In the genomic region with DNA sequence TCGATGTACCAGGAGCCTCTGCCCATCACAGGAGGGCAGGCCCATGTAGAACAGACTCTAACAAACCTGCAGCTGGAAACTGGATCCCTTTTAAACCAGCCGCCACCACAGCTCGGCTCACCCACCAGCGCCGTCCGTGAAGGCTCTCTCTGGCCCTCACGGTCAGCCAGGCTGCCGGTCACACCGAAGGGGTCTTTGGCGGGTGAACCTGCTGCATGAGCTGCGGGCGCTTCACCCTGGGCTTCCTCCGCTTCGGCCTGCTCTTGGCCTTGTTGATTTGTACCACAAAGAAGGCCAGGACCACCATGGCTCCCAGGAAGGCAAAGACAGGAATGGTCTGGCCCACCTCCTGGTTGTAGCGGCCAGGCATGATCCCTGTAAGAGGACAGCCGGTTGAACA, we compare ENCODE assay signal across 23 cellular contexts. TPM values are rescaled to one million over a fixed set of nuclear protein-coding genes. Genes with fewer than 3 reads are reported as not detected.
A peak's percentile ranks its signal among the peaks of the same experiment; 100 is the strongest.
DNase-seq lines count a peak whose midpoint lies in the region; ATAC-seq, FAIRE-seq and TF ChIP-seq lines count a peak whose summit lies in the region.
"Had no signal": no experiment of that assay in that cellular context is flagged by ENCODE, and none has a peak within 500 bp of the region (broad histone marks: within the 10 kb centered on the region; RNA-seq: fewer than 3 reads in every experiment).

No MANE protein-coding gene starts in this region.

- no peaks in the 10 kb centered on the region for H3K4me1 ChIP-seq in kidney (ENCODE audit: control insufficient read depth in 1 of 2, insufficient read depth in 1 of 2, low read depth in 1 of 2, low read length in 2 of 2)
- H3K4me1 ChIP-seq: HAP-1, SJCRH30 had no signal

- H3K9me3 ChIP-seq in T-helper 17 cell (ENCODE audit: control insufficient read depth, low read length, poor library complexity, severe bottlenecking) (no peaks in the 10 kb centered on the region), kidney (ENCODE audit: control insufficient read depth in 1 of 2, low read length in 2 of 2) (no peaks in the 10 kb centered on the region)
- H3K9me3 ChIP-seq: HAP-1, SJCRH30 had no signal

- no peak for FAIRE-seq in kidney (lab: Jason Lieb, UNC)
- FAIRE-seq: GM12892, GM19239 had no signal

- H3K27me3 Mint-ChIP-seq in T-helper 17 cell: no peaks in the 10 kb centered on the region

- in situ Hi-C loops in GM13977 (cut with MboI; ENCODE audit: low pct_unique_long_range_greater_than_20kb, low sequenced_read_pairs, unreplicated experiment): loop anchor here (25.0 kb wide), 1 partner anchor 92 kb away; a partner anchor contains a TSS

- H3K36me3 ChIP-seq in kidney (ENCODE audit: control insufficient read depth in 1 of 2, insufficient read depth in 2 of 2, low read length in 2 of 2): peaks cover 45 to 53% of the 10 kb centered on the region in 2 donors
- H3K36me3 ChIP-seq: SJCRH30 had no signal

- TF ChIP-seq CTCF in GM13977 (IDR thresholded peaks at IDR 0.05; ENCODE audit: extremely low read depth, insufficient read depth, missing control alignments) (no peak), kidney (IDR thresholded peaks at IDR 0.05; ENCODE audit: borderline replicate concordance, extremely low read depth, insufficient read depth) (no peak)

- DNase-seq in GM13977 (ENCODE audit: low spot score): peak; percentile 7
- no peak for DNase-seq in T-helper 17 cell
- DNase-seq in kidney: peak; percentile 62
- peak; percentile 47 for DNase-seq in sciatic nerve (ENCODE audit: low spot score)
- DNase-seq in HK-2 (ENCODE audit: unreplicated experiment): no peak
- no peak for DNase-seq in occipital lobe (lab: John Stamatoyannopoulos, UW)
- DNase-seq: DMS 273 treated with DMSO at 0.1 percent for 48 hours; MV-4-11; NCI-H1417 treated with DMSO at 0.1 percent for 48 hours; NCI-H1930; NCI-H2171; NCI-H446 treated with DMSO at 0.1 percent for 48 hours; NK-92 treated with Interleukin-12 subunit alpha and Interleukin-12 subunit beta, amount 100 ng/mL, for 24 hours; SJCRH30 had no signal

- no peak overlapping the region for H3K4me3 Mint-ChIP-seq in T-helper 17 cell

- peaks cover 18% of the 10 kb centered on the region for H3K36me3 Mint-ChIP-seq in T-helper 17 cell (ENCODE audit: low read depth)

- no peak overlapping the region for H3K4me3 ChIP-seq in kidney (ENCODE audit: low read length in 2 of 2)
- H3K4me3 ChIP-seq: HAP-1, SJCRH30 had no signal

- no peak overlapping the region for H3K9ac ChIP-seq in kidney (ENCODE audit: low read length in 2 of 2)

- intact Hi-C loops in kidney (cut with DNase I) (loop anchor here (10.0 kb wide), 1 partner anchor 89 kb away; a partner anchor contains a TSS), sciatic nerve (cut with DNase I) (loop anchor here (5.0 kb wide), 1 partner anchor 87 kb away; a partner anchor contains a TSS)

- peaks cover 2% of the 10 kb centered on the region for H3K4me1 Mint-ChIP-seq in T-helper 17 cell

- H3K27ac ChIP-seq in kidney (ENCODE audit: low read depth in 2 of 2, low read length in 2 of 2): no peak overlapping the region
- H3K27ac ChIP-seq: C4-2B, RWPE1, SJCRH30 had no signal

- no peak for ATAC-seq in T-helper 17 cell
- no peak for ATAC-seq in sciatic nerve
- ATAC-seq in GM18873 (IDR thresholded peaks at IDR 0.05; ENCODE audit: low FRiP score, unreplicated experiment): no peak
- ATAC-seq in GM19463 (IDR thresholded peaks at IDR 0.05; ENCODE audit: unreplicated experiment): no peak

- H3K27ac Mint-ChIP-seq in T-helper 17 cell: peak overlapping the region; percentile 29

RNA-seq across cellular contexts. Expression of a gene that starts 11.7 kb away (rescaled TPM):
- not detected for total RNA-seq in T-helper 17 cell
- total RNA-seq in kidney: not detected
- 0.30 TPM for polyA plus RNA-seq in kidney (ENCODE audit: insufficient read depth, low read depth, low replicate concordance)
- not detected for total RNA-seq in sciatic nerve
- not detected for total RNA-seq in occipital lobe
- total RNA-seq: HT1080, OCI-LY7, SJCRH30 had no signal

Comparison
In these comparisons a context has a peak if more than half of its experiments do, and no peak if none do; other contexts are left out.
1. DNase-seq: peak in GM13977 (single experiment), kidney (single experiment) and sciatic nerve (single experiment); none in T-helper 17 cell (0 of 3), HK-2 (single experiment) and occipital lobe (single experiment).